In the genomic region with DNA sequence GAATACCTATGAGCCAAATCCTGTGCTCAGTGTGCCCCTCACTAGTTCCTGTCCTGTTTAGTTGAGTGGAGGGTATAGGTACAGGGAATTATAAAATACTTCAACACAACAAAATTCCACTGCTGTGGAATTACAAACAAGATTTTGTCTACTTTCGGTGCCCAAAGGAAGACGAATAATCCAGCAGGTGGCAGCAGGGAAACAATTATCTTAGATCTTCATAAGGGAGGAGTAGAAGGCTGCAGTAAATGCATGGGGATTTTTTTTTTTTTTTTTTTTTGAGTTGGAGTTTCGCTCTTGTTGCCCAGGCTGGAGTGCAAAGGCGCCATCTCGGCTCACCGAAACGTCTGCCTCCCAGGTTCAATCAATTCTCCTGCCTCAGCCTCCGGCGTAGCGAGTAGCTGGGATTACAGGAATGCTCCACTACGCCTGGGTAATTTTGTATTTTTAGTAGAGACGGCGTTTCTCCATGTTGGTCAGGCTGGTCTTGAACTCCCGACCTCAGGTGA, we compare ENCODE assay signal across 8 cellular contexts. TPM values are rescaled to one million over a fixed set of nuclear protein-coding genes. Genes with fewer than 3 reads are reported as not detected.
DNase-seq lines count a peak whose midpoint lies in the region; ATAC-seq, FAIRE-seq and TF ChIP-seq lines count a peak whose summit lies in the region.

No MANE protein-coding gene starts in this region.

- DNase-seq in AG20443 (ENCODE audit: low spot score) (peak; percentile 46), HFFc6 (peak; percentile 87), NCI-H69 (lab: John Stamatoyannopoulos, UW) (peak; percentile 91), mucosa of gallbladder (ENCODE audit: low spot score) (peak; percentile 85), substantia nigra (lab: John Stamatoyannopoulos, UW) (peak in 33 of 49 donors; percentile 1 to 68 (median 28))
- peak; percentile 66 for DNase-seq in activated CD4-positive, alpha-beta memory T cell treated with anti-CD3 and anti-CD28 coated beads for 36 hours

- H3K4me3 Mint-ChIP-seq in HFFc6: peak overlapping the region; percentile 82
- peak overlapping the region; percentile 47 for H3K4me3 Mint-ChIP-seq in activated CD4-positive, alpha-beta memory T cell treated with anti-CD3 and anti-CD28 coated beads for 36 hours

- FAIRE-seq in endometrium (lab: Jason Lieb, UNC): peak; percentile 78

- no peak for ATAC-seq in GM21528 (IDR thresholded peaks at IDR 0.05; ENCODE audit: low FRiP score, unreplicated experiment)

- peaks cover 10% of the 10 kb centered on the region for H3K27me3 Mint-ChIP-seq in HFFc6 (ENCODE audit: insufficient read depth)
- H3K27me3 Mint-ChIP-seq in activated CD4-positive, alpha-beta memory T cell treated with anti-CD3 and anti-CD28 coated beads for 36 hours: no peaks in the 10 kb centered on the region

- TF ChIP-seq CTCF in HFFc6 (IDR thresholded peaks at IDR 0.05): peak; percentile 76

- H3K9me3 Mint-ChIP-seq in HFFc6: no peaks in the 10 kb centered on the region; the same call in 1 of the 2 replicates
- no peaks in the 10 kb centered on the region for H3K9me3 Mint-ChIP-seq in activated CD4-positive, alpha-beta memory T cell treated with anti-CD3 and anti-CD28 coated beads for 36 hours

- intact Hi-C loops in activated CD4-positive, alpha-beta memory T cell treated with anti-CD3 and anti-CD28 coated beads for 36 hours (cut with micrococcal nuclease): loop anchor here (1.0 to 5.0 kb wide), 6 partner anchors 39 to 261 kb away; partner anchors contain the start of genes PI4KB, POGZ, PSMB4 and RFX5

- no peak overlapping the region for H3K27ac ChIP-seq in substantia nigra (ENCODE audit: low read depth, low read length, poor library complexity, severe bottlenecking)

- peak overlapping the region; percentile 98 for H3K27ac Mint-ChIP-seq in HFFc6
- no peak overlapping the region for H3K27ac Mint-ChIP-seq in activated CD4-positive, alpha-beta memory T cell treated with anti-CD3 and anti-CD28 coated beads for 36 hours

- CTCF ChIA-PET in activated CD4-positive, alpha-beta memory T cell treated with anti-CD3 and anti-CD28 coated beads for 36 hours (lab: Charles Lee): interaction anchor here (0.7 to 5.4 kb wide), 3 partner anchors 56 to 145 kb away, joined by 3 to 32 read pairs (median 5); no protein-coding TSS in a partner anchor

- H3K36me3 Mint-ChIP-seq in HFFc6 (ENCODE audit: low read depth): peaks cover 16% of the 10 kb centered on the region
- peaks cover 17% of the 10 kb centered on the region for H3K36me3 Mint-ChIP-seq in activated CD4-positive, alpha-beta memory T cell treated with anti-CD3 and anti-CD28 coated beads for 36 hours

- POLR2A ChIA-PET in activated CD4-positive, alpha-beta memory T cell treated with anti-CD3 and anti-CD28 coated beads for 36 hours (lab: Charles Lee): no interaction called here

- peaks cover 46% of the 10 kb centered on the region for H3K4me1 Mint-ChIP-seq in HFFc6 (ENCODE audit: low read depth)
- peaks cover 29% of the 10 kb centered on the region for H3K4me1 Mint-ChIP-seq in activated CD4-positive, alpha-beta memory T cell treated with anti-CD3 and anti-CD28 coated beads for 36 hours (ENCODE audit: low read depth)

RNA-seq across cellular contexts. Expression of gene PIP5K1A, which starts 2.0 kb away (rescaled TPM):
- 10 to 100 TPM; 85.4 to 98.6 (median 90.6) TPM for total RNA-seq in HFFc6 (2021; fragmentation: NEBNext Ultra II Directional; extraction: Animal tissue kit (Norgen Biotek cat#: 25700))
- total RNA-seq in activated CD4-positive, alpha-beta memory T cell treated with anti-CD3 and anti-CD28 coated beads for 36 hours: 10 to 100 TPM; 78.6 to 84.3 TPM
- total RNA-seq in mucosa of gallbladder: 41.8 TPM

RNA-seq across cellular contexts. Expression of gene VPS72, which starts 6.3 kb away (rescaled TPM):
- total RNA-seq in HFFc6 (2021; fragmentation: NEBNext Ultra II Directional; extraction: Animal tissue kit (Norgen Biotek cat#: 25700)): 10 to 100 TPM; 57.8 to 87.4 (median 73.9) TPM
- total RNA-seq in activated CD4-positive, alpha-beta memory T cell treated with anti-CD3 and anti-CD28 coated beads for 36 hours: 10 to 100 TPM; 77.6 to 80.4 TPM
- 43.8 TPM for total RNA-seq in mucosa of gallbladder

RNA-seq across cellular contexts. Expression of gene TMOD4, which starts 20.6 kb away (rescaled TPM):
- total RNA-seq in HFFc6 (2021; fragmentation: NEBNext Ultra II Directional; extraction: Animal tissue kit (Norgen Biotek cat#: 25700)): 1 to 10 TPM in 1 of 6 experiments, under 1 TPM in 2, not detected in 3; 0.40 to 1.1 (median 0.99) TPM
- total RNA-seq in activated CD4-positive, alpha-beta memory T cell treated with anti-CD3 and anti-CD28 coated beads for 36 hours: 1 to 10 TPM; 1.7 to 2.7 TPM
- total RNA-seq in mucosa of gallbladder: 0.78 TPM

RNA-seq across cellular contexts. Expression of gene SCNM1, which starts 30.4 kb away (rescaled TPM):
- total RNA-seq in HFFc6 (2021; fragmentation: NEBNext Ultra II Directional; extraction: Animal tissue kit (Norgen Biotek cat#: 25700)): 10 to 100 TPM; 38.4 to 45.7 (median 41.5) TPM
- total RNA-seq in activated CD4-positive, alpha-beta memory T cell treated with anti-CD3 and anti-CD28 coated beads for 36 hours: 10 to 100 TPM; 67.5 to 67.8 TPM
- total RNA-seq in mucosa of gallbladder: 36.4 TPM

RNA-seq across cellular contexts. Expression of gene LYSMD1, which starts 30.6 kb away (rescaled TPM):
- total RNA-seq in HFFc6 (2021; fragmentation: NEBNext Ultra II Directional; extraction: Animal tissue kit (Norgen Biotek cat#: 25700)): 1 to 10 TPM; 5.0 to 6.6 (median 6.0) TPM
- 1 to 10 TPM; 1.8 to 2.6 TPM for total RNA-seq in activated CD4-positive, alpha-beta memory T cell treated with anti-CD3 and anti-CD28 coated beads for 36 hours
- total RNA-seq in mucosa of gallbladder: 11.5 TPM

Comparison
In these comparisons a context has a peak if more than half of its experiments do, and no peak if none do; other contexts are left out.
1. DNase-seq: peak in every context shown above with its lines; median percentile 91 in NCI-H69; 87 in HFFc6; 85 in mucosa of gallbladder; 66 in activated CD4-positive, alpha-beta memory T cell treated with anti-CD3 and anti-CD28 coated beads for 36 hours; 46 in AG20443; 28 in substantia nigra.